In genomic region chr16:4733747-4734062, GRCh38 we compare ENCODE assay signal across 8 cellular contexts. TPM values are rescaled to one million over a fixed set of nuclear protein-coding genes. Genes with fewer than 3 reads are reported as not detected.
A peak's percentile ranks its signal among the peaks of the same experiment; 100 is the strongest.
DNase-seq lines count a peak whose midpoint lies in the region; ATAC-seq and TF ChIP-seq lines count a peak whose summit lies in the region.

No MANE protein-coding gene starts in this region.

- H3K9me3 ChIP-seq in body of pancreas, result no peaks in the 10 kb centered on the region
- H3K9me3 ChIP-seq in stomach smooth muscle (ENCODE audit: control insufficient read depth in 2 of 2, low read length in 2 of 2), result no peaks in the 10 kb centered on the region

- H3K4me3 ChIP-seq in body of pancreas (peak overlapping the region; percentile 71 to 98), lower leg skin (ENCODE audit: low read depth, poor library complexity, severe bottlenecking) (peak overlapping the region; percentile 78), stomach smooth muscle (ENCODE audit: low read length in 2 of 2) (peak overlapping the region; percentile 87 to 95)

- CTCF ChIA-PET in activated CD4-positive, alpha-beta T cell treated with anti-CD3 and anti-CD28 coated beads for 36 hours (lab: Charles Lee), result interaction anchor here (0.6 to 1.8 kb wide), 8 partner anchors 35 to 480 kb away, joined by 3 to 7 read pairs (median 4); partner anchors contain the start of gene NUDT16L1

- intact Hi-C loops in activated CD4-positive, alpha-beta T cell treated with anti-CD3 and anti-CD28 coated beads for 36 hours (cut with DNase I, micrococcal nuclease), result loop anchor here (1.0 to 2.0 kb wide), 21 partner anchors 34 to 853 kb away; partner anchors contain the start of genes MGRN1 (in 2 of the 2), NUDT16L1 (in 2 of the 2), ROGDI (in 2 of the 2) and ZNF500 (in 2 of the 2)
- intact Hi-C loops in body of pancreas (cut with DNase I) (no loop called here), lower leg skin (cut with DNase I; ENCODE audit: low total_unique reads) (no loop called here)

- DNase-seq in activated CD4-positive, alpha-beta T cell treated with anti-CD3 and anti-CD28 coated beads for 36 hours, result peak; percentile 51
- DNase-seq in activated CD4-positive, alpha-beta T cell treated with anti-CD3 and anti-CD28 coated beads for 1 hour, result no peak
- DNase-seq in NCI-H226, result peak; percentile 8
- DNase-seq in body of pancreas, result peak in 1 of 4 donors; percentile 29
- DNase-seq in lower leg skin (ENCODE audit: low spot score in 2 of 2), result no peak
- DNase-seq in pons (ENCODE audit: low spot score), result no peak

- peak overlapping the region; percentile 69 to 78 for H3K9ac ChIP-seq in stomach smooth muscle (ENCODE audit: low read length in 2 of 2)

- H3K27me3 Mint-ChIP-seq in activated CD4-positive, alpha-beta T cell treated with anti-CD3 and anti-CD28 coated beads for 36 hours, result no peaks in the 10 kb centered on the region

- H3K27ac Mint-ChIP-seq in activated CD4-positive, alpha-beta T cell treated with anti-CD3 and anti-CD28 coated beads for 36 hours, result peak overlapping the region; percentile 58

- no peak for TF ChIP-seq CTCF in body of pancreas (IDR thresholded peaks at IDR 0.05)
- TF ChIP-seq CTCF in lower leg skin (IDR thresholded peaks at IDR 0.05), result no peak

- H3K27me3 ChIP-seq in body of pancreas (no peaks in the 10 kb centered on the region), stomach smooth muscle (ENCODE audit: control insufficient read depth in 1 of 2, insufficient read depth in 2 of 2, low read length in 2 of 2) (peaks cover 0 to 2% of the 10 kb centered on the region in 2 donors)

- H3K36me3 ChIP-seq in body of pancreas (replicated peaks in 1 of 2; ENCODE audit: insufficient read depth in 1 of 2, low read depth in 2 of 2) (peaks cover 0 to 2% of the 10 kb centered on the region in 2 donors), stomach smooth muscle (ENCODE audit: control insufficient read depth in 2 of 2, insufficient read depth in 2 of 2, low read length in 2 of 2) (peaks cover 8 to 12% of the 10 kb centered on the region in 2 donors)

- no peak for TF ChIP-seq POLR2A in body of pancreas (IDR thresholded peaks at IDR 0.05)
- TF ChIP-seq POLR2A in lower leg skin (IDR thresholded peaks at IDR 0.05), result no peak

- WGBS in body of pancreas, 2 donors, result 0 to 1% methylated on average over 8 to 19 of the region's 19 CpGs
- WGBS in lower leg skin, 2 donors, result 0% methylated on average over 17 to 19 of the region's 19 CpGs

- peaks cover 13% of the 10 kb centered on the region for H3K4me1 Mint-ChIP-seq in activated CD4-positive, alpha-beta T cell treated with anti-CD3 and anti-CD28 coated beads for 36 hours

- H3K36me3 Mint-ChIP-seq in activated CD4-positive, alpha-beta T cell treated with anti-CD3 and anti-CD28 coated beads for 36 hours (ENCODE audit: low read depth), result peaks cover 8% of the 10 kb centered on the region

- POLR2A ChIA-PET in activated CD4-positive, alpha-beta T cell treated with anti-CD3 and anti-CD28 coated beads for 36 hours (lab: Charles Lee), result interaction anchor here (1.0 to 1.8 kb wide), 6 partner anchors 35 to 118 kb away, joined by 3 to 10 read pairs (median 4); partner anchors contain the start of genes NUDT16L1 and ROGDI

- H3K4me3 Mint-ChIP-seq in activated CD4-positive, alpha-beta T cell treated with anti-CD3 and anti-CD28 coated beads for 36 hours, result peak overlapping the region; percentile 86

- H3K9me3 Mint-ChIP-seq in activated CD4-positive, alpha-beta T cell treated with anti-CD3 and anti-CD28 coated beads for 36 hours (ENCODE audit: low read depth), result no peaks in the 10 kb centered on the region

- H3K4me1 ChIP-seq in body of pancreas (peaks cover 11% of the 10 kb centered on the region), stomach smooth muscle (ENCODE audit: control insufficient read depth, insufficient read depth, low read length) (peaks cover 17% of the 10 kb centered on the region)

- ATAC-seq in activated CD4-positive, alpha-beta T cell treated with anti-CD3 and anti-CD28 coated beads for 36 hours, result peak; percentile 5
- ATAC-seq in body of pancreas, result no peak
- no peak for ATAC-seq in HG02571 (IDR thresholded peaks at IDR 0.05; ENCODE audit: unreplicated experiment)

- H3K27ac ChIP-seq in body of pancreas (peak overlapping the region; percentile 68 to 95 (median 82)), stomach smooth muscle (ENCODE audit: low read length) (peak overlapping the region; percentile 60)

RNA-seq across cellular contexts. Expression of gene ANKS3, which starts 0.4 kb away (rescaled TPM):
- total RNA-seq in activated CD4-positive, alpha-beta T cell treated with anti-CD3 and anti-CD28 coated beads for 36 hours, result 10 to 100 TPM; 12.1 to 14.1 TPM
- 10 to 100 TPM; 16.6 to 64.9 TPM for total RNA-seq in body of pancreas
- 10 to 100 TPM; 10.4 to 28.8 (median 17.4) TPM for total RNA-seq in lower leg skin

RNA-seq across cellular contexts. Expression of gene DNAAF8, which starts 0.6 kb away (rescaled TPM):
- total RNA-seq in activated CD4-positive, alpha-beta T cell treated with anti-CD3 and anti-CD28 coated beads for 36 hours, result under 1 TPM; 0.11 to 0.16 TPM
- total RNA-seq in body of pancreas, result under 1 TPM; under 0.01 to 0.26 TPM
- 1 to 10 TPM in 1 of 4 donors, under 1 TPM in 1, not detected in 2; 0.16 to 1.4 TPM for total RNA-seq in lower leg skin

RNA-seq across cellular contexts. Expression of gene ZNF500, which starts 33.3 kb away (rescaled TPM):
- total RNA-seq in activated CD4-positive, alpha-beta T cell treated with anti-CD3 and anti-CD28 coated beads for 36 hours, result 10 to 100 TPM; 10.3 to 11.6 TPM
- total RNA-seq in body of pancreas (10 to 100 TPM in 1 of 2 donors, 1 to 10 TPM in 1; 7.5 to 13.8 TPM), lower leg skin (10 to 100 TPM; 12.6 to 23.3 (median 20.5) TPM)

RNA-seq across cellular contexts. Expression of gene NUDT16L1, which starts 40.3 kb away (rescaled TPM):
- total RNA-seq in activated CD4-positive, alpha-beta T cell treated with anti-CD3 and anti-CD28 coated beads for 36 hours, result 10 to 100 TPM; 16.4 to 22.5 TPM
- total RNA-seq in body of pancreas (10 to 100 TPM; 18.7 to 25.4 TPM), lower leg skin (10 to 100 TPM; 18.5 to 27.8 (median 23.6) TPM)

RNA-seq across cellular contexts. Expression of gene SEPTIN12, which starts 54.4 kb away (rescaled TPM):
- not detected for total RNA-seq in activated CD4-positive, alpha-beta T cell treated with anti-CD3 and anti-CD28 coated beads for 36 hours
- total RNA-seq in body of pancreas (not detected), lower leg skin (not detected)

Comparison
In these comparisons a context has a peak if more than half of its experiments do, and no peak if none do; other contexts are left out.
1. DNase-seq: peak in activated CD4-positive, alpha-beta T cell treated with anti-CD3 and anti-CD28 coated beads for 36 hours (single experiment) and NCI-H226 (single experiment); none in activated CD4-positive, alpha-beta T cell treated with anti-CD3 and anti-CD28 coated beads for 1 hour (single experiment), lower leg skin (0 of 2) and pons (single experiment).
2. intact Hi-C loops: an anchor here in activated CD4-positive, alpha-beta T cell treated with anti-CD3 and anti-CD28 coated beads for 36 hours (1.0 to 2.0 kb wide); none called in body of pancreas and lower leg skin.
3. Peak in every context shown above with its lines, with median percentiles within 50 percentile points of each other: H3K4me3 ChIP-seq.